10 cellular contexts compared by ENCODE assay signal in genomic region chr17:60165976-60166375, GRCh38. TPM values are rescaled to one million over a fixed set of nuclear protein-coding genes. Genes with fewer than 3 reads are reported as not detected.
DNase-seq lines count a peak whose midpoint lies in the region; ATAC-seq, FAIRE-seq and TF ChIP-seq lines count a peak whose summit lies in the region.
"Had no signal": no experiment of that assay in that cellular context is flagged by ENCODE, and none has a peak within 500 bp of the region (broad histone marks: within the 10 kb centered on the region; RNA-seq: fewer than 3 reads in every experiment).

No MANE protein-coding gene starts in this region.

- WGBS in small intestine, 3 donors: 9 to 49% (median 27%) methylated on average over 5 of the region's 5 CpGs
- WGBS in prostate gland: 79% methylated on average over 5 of the region's 5 CpGs

- DNase-seq in activated CD8-positive, alpha-beta memory T cell treated with anti-CD3 and anti-CD28 coated beads, Interleukin-2, amount 10 ng/mL, durations not matched to agents 7 days and 5 days: peak; percentile 54
- no peak for DNase-seq in activated CD8-positive, alpha-beta memory T cell treated with anti-CD3 and anti-CD28 coated beads for 24 hours
- peak; percentile 35 to 47 for DNase-seq in Kasumi-1 (lab: John Stamatoyannopoulos, UW)
- peak; percentile 7 for DNase-seq in activated effector memory CD4-positive, alpha-beta T cell treated with Interleukin-2 at 50 U/mL for 16 hours
- peak; percentile 93 for DNase-seq in small intestine
- no peak for DNase-seq in prostate gland (ENCODE audit: low spot score)
- DNase-seq: NCI-H510A had no signal

- CTCF ChIA-PET in activated CD8-positive, alpha-beta memory T cell treated with anti-CD3 and anti-CD28 coated beads, Interleukin-2, amount 10 ng/mL, durations not matched to agents 7 days and 5 days (lab: Charles Lee): no interaction called here

- no peaks in the 10 kb centered on the region for H3K36me3 ChIP-seq in small intestine (ENCODE audit: control insufficient read depth in 2 of 2, insufficient read depth in 2 of 2, low read length in 2 of 2)
- no peaks in the 10 kb centered on the region for H3K36me3 ChIP-seq in prostate gland

- no peak overlapping the region for H3K4me3 Mint-ChIP-seq in activated CD8-positive, alpha-beta memory T cell treated with anti-CD3 and anti-CD28 coated beads, Interleukin-2, amount 10 ng/mL, durations not matched to agents 7 days and 5 days

- H3K27ac Mint-ChIP-seq in activated CD8-positive, alpha-beta memory T cell treated with anti-CD3 and anti-CD28 coated beads, Interleukin-2, amount 10 ng/mL, durations not matched to agents 7 days and 5 days: no peak overlapping the region

- H3K9me3 ChIP-seq in small intestine (ENCODE audit: control insufficient read depth, low read depth) (no peaks in the 10 kb centered on the region), prostate gland (no peaks in the 10 kb centered on the region)

- ATAC-seq in activated CD8-positive, alpha-beta memory T cell treated with anti-CD3 and anti-CD28 coated beads, Interleukin-2, amount 10 ng/mL, durations not matched to agents 7 days and 5 days: peak; percentile 69
- ATAC-seq in GM18868 (IDR thresholded peaks at IDR 0.05; ENCODE audit: unreplicated experiment): no peak
- ATAC-seq in GM18873 (IDR thresholded peaks at IDR 0.05; ENCODE audit: low FRiP score, unreplicated experiment): no peak

- H3K27me3 Mint-ChIP-seq in activated CD8-positive, alpha-beta memory T cell treated with anti-CD3 and anti-CD28 coated beads, Interleukin-2, amount 10 ng/mL, durations not matched to agents 7 days and 5 days: peaks cover 3% of the 10 kb centered on the region

- no peak for FAIRE-seq in small intestine (lab: Jason Lieb, UNC)
- FAIRE-seq: colon had no signal

- no peaks in the 10 kb centered on the region for H3K9me3 Mint-ChIP-seq in activated CD8-positive, alpha-beta memory T cell treated with anti-CD3 and anti-CD28 coated beads, Interleukin-2, amount 10 ng/mL, durations not matched to agents 7 days and 5 days (ENCODE audit: low read depth)

- peaks cover 47% of the 10 kb centered on the region for H3K4me1 Mint-ChIP-seq in activated CD8-positive, alpha-beta memory T cell treated with anti-CD3 and anti-CD28 coated beads, Interleukin-2, amount 10 ng/mL, durations not matched to agents 7 days and 5 days

- TF ChIP-seq POLR2A in prostate gland (IDR thresholded peaks at IDR 0.05): no peak

- H3K4me3 ChIP-seq in small intestine (ENCODE audit: low read depth in 1 of 2, low read length in 2 of 2) (no peak overlapping the region), prostate gland (no peak overlapping the region)

- H3K27me3 ChIP-seq in small intestine (ENCODE audit: control insufficient read depth in 2 of 2, insufficient read depth in 2 of 2, low read length in 2 of 2) (no peaks in the 10 kb centered on the region), prostate gland (replicated peaks; ENCODE audit: insufficient read depth) (no peaks in the 10 kb centered on the region)

- peak overlapping the region in 1 of 2 donors; percentile 51 for H3K27ac ChIP-seq in small intestine (ENCODE audit: low read depth in 1 of 2, low read length in 1 of 2)
- no peak overlapping the region for H3K27ac ChIP-seq in prostate gland

- H3K36me3 Mint-ChIP-seq in activated CD8-positive, alpha-beta memory T cell treated with anti-CD3 and anti-CD28 coated beads, Interleukin-2, amount 10 ng/mL, durations not matched to agents 7 days and 5 days: no peaks in the 10 kb centered on the region

- H3K4me1 ChIP-seq in small intestine (ENCODE audit: control insufficient read depth in 2 of 2, insufficient read depth in 1 of 2, low read depth in 1 of 2, low read length in 1 of 2) (peaks cover 3 to 4% of the 10 kb centered on the region in 2 donors), prostate gland (replicated peaks) (no peaks in the 10 kb centered on the region)

- intact Hi-C loops in prostate gland (cut with DNase I): no loop called here

- no peak for TF ChIP-seq CTCF in prostate gland (IDR thresholded peaks at IDR 0.05)

RNA-seq across cellular contexts. Expression of gene CA4, which starts 16.2 kb away (rescaled TPM):
- not detected for total RNA-seq in activated CD8-positive, alpha-beta memory T cell treated with anti-CD3 and anti-CD28 coated beads, Interleukin-2, amount 10 ng/mL, durations not matched to agents 7 days and 5 days
- 1 to 10 TPM in 1 of 3 donors, not detected in 2; 3.6 TPM for polyA plus RNA-seq in small intestine
- total RNA-seq in prostate gland: 1 to 10 TPM in 1 of 2 donors, under 1 TPM in 1; 0.96 to 4.7 TPM

Comparison
In these comparisons a context has a peak if more than half of its experiments do, and no peak if none do; other contexts are left out.
1. DNase-seq: peak in activated CD8-positive, alpha-beta memory T cell treated with anti-CD3 and anti-CD28 coated beads, Interleukin-2, amount 10 ng/mL, durations not matched to agents 7 days and 5 days (single experiment), Kasumi-1 (2 of 2), activated effector memory CD4-positive, alpha-beta T cell treated with Interleukin-2 at 50 U/mL for 16 hours (single experiment) and small intestine (single experiment); none in activated CD8-positive, alpha-beta memory T cell treated with anti-CD3 and anti-CD28 coated beads for 24 hours (single experiment) and prostate gland (single experiment).